Comparison of ENCODE assay signal across 32 cellular contexts in the genomic region with DNA sequence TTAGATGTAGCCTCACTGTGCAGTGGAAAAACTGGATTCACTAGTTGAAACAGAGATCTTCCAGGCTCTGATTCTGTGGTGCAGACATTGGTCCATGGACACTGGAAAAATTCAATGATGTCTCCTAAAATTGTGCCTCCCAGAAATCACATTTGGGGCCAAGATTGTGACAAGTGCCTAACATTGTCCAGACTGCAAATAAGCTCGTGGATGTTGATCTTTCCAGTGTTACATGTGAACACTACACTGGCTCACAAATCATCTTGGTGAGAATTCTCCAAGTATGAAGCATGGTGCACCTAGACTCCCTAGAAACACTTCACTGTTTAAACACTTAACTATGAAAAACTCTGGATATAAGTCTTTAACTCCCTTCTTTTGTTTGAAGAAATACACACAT.
"Had no signal": no experiment of that assay in that cellular context is flagged by ENCODE, and none has a peak within 500 bp of the region (broad histone marks: within the 10 kb centered on the region; RNA-seq: fewer than 3 reads in every experiment).

No MANE protein-coding gene starts in this region.

- H3K4me3 ChIP-seq: adrenal gland, ascending aorta, body of pancreas, breast epithelium, cardiac muscle cell had no signal

- ATAC-seq: activated naive CD4-positive, alpha-beta T cell treated with anti-CD3 and anti-CD28 coated beads, Interleukin-2, amount 50 U/mL, for 72 hours; activated naive CD8-positive, alpha-beta T cell treated with anti-CD3 and anti-CD28 coated beads, Interleukin-2, amount 50 U/mL, for 24 hours; activated T-cell treated with anti-CD3 and anti-CD28 coated beads, Interleukin-2, amount 50 U/mL, for 4 hours; activated T-cell treated with anti-CD3 and anti-CD28 coated beads, Interleukin-2, amount 50 U/mL, for 72 hours; activated T-helper 17 cell treated with anti-CD3 and anti-CD28 coated beads, Interleukin-2, amount 50 U/mL, for 72 hours; body of pancreas had no signal

- H3K9me3 ChIP-seq: adrenal gland, ascending aorta, body of pancreas, breast epithelium had no signal

- H3K36me3 ChIP-seq: adrenal gland, ascending aorta, brain microvascular endothelial cell, breast epithelium, cardiac muscle cell had no signal

- DNase-seq: activated effector memory CD4-positive, alpha-beta T cell treated with anti-CD3 and anti-CD28 coated beads, Interleukin-2, amount 50 U/mL, for 16 hours; activated effector memory CD4-positive, alpha-beta T cell treated with Interleukin-2 at 50 U/mL for 16 hours; activated gamma-delta T cell; activated gamma-delta T cell treated with Interleukin-2 at 50 U/mL for 16 hours; activated naive CD4-positive, alpha-beta T cell; activated naive CD4-positive, alpha-beta T cell treated with anti-CD3 and anti-CD28 coated beads for 36 hours; activated naive CD4-positive, alpha-beta T cell treated with anti-CD3 and anti-CD28 coated beads, Interleukin-2, amount 10 ng/mL, durations not matched to agents 7 days and 5 days; activated naive CD4-positive, alpha-beta T cell treated with anti-CD3 and anti-CD28 coated beads, Interleukin-2, amount 50 U/mL, for 16 hours; activated naive CD4-positive, alpha-beta T cell treated with Interleukin-2 at 50 U/mL for 16 hours; activated naive CD8-positive, alpha-beta T cell treated with anti-CD3 and anti-CD28 coated beads for 36 hours; activated naive CD8-positive, alpha-beta T cell treated with anti-CD3 and anti-CD28 coated beads, Interleukin-2, amount 10 ng/mL, durations not matched to agents 7 days and 5 days; activated naive CD8-positive, alpha-beta T cell treated with anti-CD3 and anti-CD28 coated beads, Interleukin-2, amount 50 U/mL, for 24 hours; activated T-cell treated with anti-CD3 and anti-CD28 coated beads, Interleukin-2, amount 50 U/mL, for 1 hour; activated T-cell treated with anti-CD3 and anti-CD28 coated beads, Interleukin-2, amount 50 U/mL, for 24 hours; activated T-cell treated with anti-CD3 and anti-CD28 coated beads, Interleukin-2, amount 50 U/mL, for 4 hours; activated T-cell treated with anti-CD3 and anti-CD28 coated beads, Interleukin-2, amount 50 U/mL, for 48 hours; activated T-cell treated with anti-CD3 and anti-CD28 coated beads, Interleukin-2, amount 50 U/mL, for 72 hours; adrenal gland; amniotic stem cell; amygdala; anterior cingulate cortex; aorta; body of pancreas; brain microvascular endothelial cell; caudate nucleus; central memory CD4-positive, alpha-beta T cell; cerebellar nuclear complex had no signal

- H3K4me1 ChIP-seq: adrenal gland, ascending aorta, body of pancreas, breast epithelium had no signal

- H3K27ac ChIP-seq: adrenal gland, ascending aorta, body of pancreas, brain microvascular endothelial cell, breast epithelium, cardiac muscle cell had no signal
